Comparison of ENCODE assay signal across 10 cellular contexts in the genomic region with DNA sequence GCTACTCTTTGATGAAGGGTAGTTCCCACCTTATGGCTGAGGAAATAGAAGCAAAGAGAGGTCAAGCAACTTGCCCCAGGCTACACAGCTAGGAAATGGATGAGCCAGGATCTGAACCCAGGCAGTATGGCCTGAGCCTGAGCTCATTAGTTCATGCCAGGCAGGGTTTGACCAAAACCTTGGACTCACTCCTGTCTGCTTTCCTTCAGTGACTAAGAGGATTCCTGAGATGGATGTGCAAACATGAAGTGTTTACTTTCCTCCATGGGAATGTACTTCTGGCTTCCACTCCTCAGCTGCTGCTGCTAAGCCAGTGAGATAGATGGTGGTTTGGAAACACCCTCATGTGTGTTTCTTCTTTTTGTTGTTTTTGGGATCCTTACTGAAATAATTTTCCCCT. TPM values are rescaled to one million over a fixed set of nuclear protein-coding genes. Genes with fewer than 3 reads are reported as not detected.
DNase-seq lines count a peak whose midpoint lies in the region; ATAC-seq and TF ChIP-seq lines count a peak whose summit lies in the region.
"Had no signal": no experiment of that assay in that cellular context is flagged by ENCODE, and none has a peak within 500 bp of the region (broad histone marks: within the 10 kb centered on the region; RNA-seq: fewer than 3 reads in every experiment).

No MANE protein-coding gene starts in this region.

- DNase-seq in A172 (ENCODE audit: low spot score) (peak; percentile 86), choroid plexus epithelial cell (ENCODE audit: low read depth) (peak; percentile 98), lung (ENCODE audit: low spot score) (peak; percentile 54), NCI-H2196 (lab: John Stamatoyannopoulos, UW; ENCODE audit: unreplicated experiment) (no peak)
- DNase-seq: cortex of kidney had no signal

- H3K36me3 ChIP-seq in HUES48 (ENCODE audit: control insufficient read depth, insufficient read depth, low read length) (no peaks in the 10 kb centered on the region), lung (ENCODE audit: control insufficient read depth in 2 of 2, insufficient read depth in 2 of 2, low read length in 2 of 2) (no peaks in the 10 kb centered on the region)
- H3K36me3 ChIP-seq: uterus had no signal

- H3K27ac ChIP-seq in HUES48 (ENCODE audit: low read depth, low read length) (peak overlapping the region; percentile 39), lung (ENCODE audit: low read depth in 1 of 2, low read length in 1 of 2) (peak overlapping the region in 1 of 2 donors; percentile 79)

- ATAC-seq in lung (ENCODE audit: insufficient read depth, low FRiP score) (peak; percentile 82), GM21515 (IDR thresholded peaks at IDR 0.05; ENCODE audit: unreplicated experiment) (no peak), GM21786 (IDR thresholded peaks at IDR 0.05; ENCODE audit: unreplicated experiment) (no peak), GM21717 (IDR thresholded peaks at IDR 0.05; ENCODE audit: unreplicated experiment) (no peak)

- TF ChIP-seq CTCF in choroid plexus epithelial cell (conservative IDR thresholded peaks at IDR 0.05; ENCODE audit: low read depth, low read length): no peak
- no peak for TF ChIP-seq CTCF in lung (IDR thresholded peaks at IDR 0.05; ENCODE audit: control extremely low read depth, extremely low read depth)

- H3K9me3 ChIP-seq in HUES48 (ENCODE audit: control insufficient read depth, insufficient read depth, low read length): no peaks in the 10 kb centered on the region
- H3K9me3 ChIP-seq in lung (ENCODE audit: control insufficient read depth in 2 of 2, insufficient read depth in 1 of 2, low read length in 1 of 2): no peaks in the 10 kb centered on the region
- H3K9me3 ChIP-seq: uterus had no signal

- H3K9ac ChIP-seq in HUES48 (ENCODE audit: low read depth, low read length): no peak overlapping the region

- no peaks in the 10 kb centered on the region for H3K4me1 ChIP-seq in HUES48 (ENCODE audit: control insufficient read depth, insufficient read depth, low read length)
- H3K4me1 ChIP-seq in lung (ENCODE audit: control insufficient read depth in 2 of 2, insufficient read depth in 2 of 2, low read length in 2 of 2): peaks cover 0 to 6% of the 10 kb centered on the region in 2 donors
- H3K4me1 ChIP-seq: uterus had no signal

- H3K27me3 ChIP-seq in HUES48 (ENCODE audit: control insufficient read depth, insufficient read depth, low read length) (no peaks in the 10 kb centered on the region), lung (ENCODE audit: control insufficient read depth, insufficient read depth) (no peaks in the 10 kb centered on the region)
- H3K27me3 ChIP-seq: uterus had no signal

- no peak overlapping the region for H3K4me3 ChIP-seq in HUES48 (ENCODE audit: low read depth, low read length)
- H3K4me3 ChIP-seq in choroid plexus epithelial cell (ENCODE audit: low read depth, low read length): no peak overlapping the region
- no peak overlapping the region for H3K4me3 ChIP-seq in lung
- H3K4me3 ChIP-seq: uterus had no signal

RNA-seq across cellular contexts. Expression of a gene that starts 35.1 kb away (rescaled TPM):
- total RNA-seq in A172 (2014; rRNA removed; shearing (Covaris generic)): 92.1 and 100 TPM in 2 replicates
- 10 to 100 TPM; 52.6 to 89.2 TPM for total RNA-seq in lung
- polyA plus RNA-seq in lung: 10 to 100 TPM; 26.5 to 70.3 TPM
